Comparison of ENCODE assay signal across 12 cellular contexts in genomic region chr19:55633866-55634265, GRCh38. TPM values are rescaled to one million over a fixed set of nuclear protein-coding genes. Genes with fewer than 3 reads are reported as not detected.
DNase-seq lines count a peak whose midpoint lies in the region; ATAC-seq and TF ChIP-seq lines count a peak whose summit lies in the region.
"Had no signal": no experiment of that assay in that cellular context is flagged by ENCODE, and none has a peak within 500 bp of the region (broad histone marks: within the 10 kb centered on the region; RNA-seq: fewer than 3 reads in every experiment).

No MANE protein-coding gene starts in this region.

- no peaks in the 10 kb centered on the region for H3K9me3 Mint-ChIP-seq in effector memory CD8-positive, alpha-beta T cell
- H3K9me3 Mint-ChIP-seq: activated T-helper 2 cell treated with anti-CD3 and anti-CD28 coated beads, Interferon-gamma antibody, Interleukin-2, Interleukin-4, amounts not matched to agents 10 μg/mL and 5 μg/mL and 100 μg/mL, durations not matched to agents 14 hours and 24 hours and 36 hours had no signal

- H3K79me2 ChIP-seq in OCI-LY1 (ENCODE audit: insufficient read depth, low read length) = peaks cover 16% of the 10 kb centered on the region

- intact Hi-C loops in sciatic nerve (cut with DNase I) = no loop called here

- no peaks in the 10 kb centered on the region for H3K9me3 ChIP-seq in OCI-LY1 (ENCODE audit: low read length)

- DNase-seq in DMS 273 (lab: John Stamatoyannopoulos, UW; ENCODE audit: unreplicated experiment) (peak; percentile 41), DMS 273 treated with DMSO at 0.1 percent for 48 hours (lab: John Stamatoyannopoulos, UW) (no peak), sciatic nerve (ENCODE audit: low spot score) (no peak), cerebellar cortex (ENCODE audit: low spot score) (no peak), ureter (ENCODE audit: low spot score) (no peak)
- no peak for DNase-seq in effector memory CD8-positive, alpha-beta T cell
- DNase-seq: NCI-H146; stimulated activated CD4-positive, alpha-beta T cell treated with anti-CD3 and anti-CD28 coated beads, Interleukin-12 subunit alpha, Interleukin-12 subunit beta, amount 100 ng/mL, for 4 hours; T-helper 1 cell had no signal

- H3K4me1 ChIP-seq in OCI-LY1 (ENCODE audit: insufficient read depth, low read length, severe bottlenecking) = peaks cover 31% of the 10 kb centered on the region

- H3K27me3 Mint-ChIP-seq in effector memory CD8-positive, alpha-beta T cell = no peaks in the 10 kb centered on the region

- TF ChIP-seq CTCF in OCI-LY1 (IDR thresholded peaks at IDR 0.05; ENCODE audit: low read length) = no peak

- no peaks in the 10 kb centered on the region for H3F3A ChIP-seq in OCI-LY1 (ENCODE audit: insufficient read depth, low read length)

- peaks cover 45 to 51% of the 10 kb centered on the region in 2 donors for H3K4me1 Mint-ChIP-seq in effector memory CD8-positive, alpha-beta T cell (ENCODE audit: low read depth in 2 of 2)

- H3K4me3 ChIP-seq in OCI-LY1 (ENCODE audit: low read depth, low read length, poor library complexity, severe bottlenecking) = peak overlapping the region; percentile 82

- no peak overlapping the region for H3K27ac ChIP-seq in OCI-LY1 (ENCODE audit: low read depth, low read length, poor library complexity, severe bottlenecking)

- H3K4me2 ChIP-seq in OCI-LY1 (ENCODE audit: low read length) = peak overlapping the region; percentile 97

- H3K9me2 ChIP-seq in OCI-LY1 (ENCODE audit: low read depth, low read length) = no peaks in the 10 kb centered on the region

- no peaks in the 10 kb centered on the region for H3K27me3 ChIP-seq in OCI-LY1 (ENCODE audit: insufficient read depth, low read length)

- no peaks in the 10 kb centered on the region for H4K20me1 ChIP-seq in OCI-LY1 (ENCODE audit: insufficient read depth, low read length)

- peaks cover 45% of the 10 kb centered on the region for H3K36me3 Mint-ChIP-seq in effector memory CD8-positive, alpha-beta T cell (ENCODE audit: insufficient read depth)

- peak overlapping the region in 1 of 2 donors; percentile 99 for H3K4me3 Mint-ChIP-seq in effector memory CD8-positive, alpha-beta T cell

- peak overlapping the region; percentile 89; the same call in 1 of the 2 replicates for H3K9ac ChIP-seq in OCI-LY1 (ENCODE audit: low read length)

- no peak for ATAC-seq in effector memory CD8-positive, alpha-beta T cell (replicated peaks)
- ATAC-seq in sciatic nerve (peak; percentile 13), HG02623 (IDR thresholded peaks at IDR 0.05; ENCODE audit: unreplicated experiment) (no peak)

- peak overlapping the region; percentile 100 for H3K27ac Mint-ChIP-seq in effector memory CD8-positive, alpha-beta T cell

- H2AFZ ChIP-seq in OCI-LY1 (ENCODE audit: low read length) = peak overlapping the region; percentile 65

- H3K36me3 ChIP-seq in OCI-LY1 (ENCODE audit: insufficient read depth, low read length) = no peaks in the 10 kb centered on the region

RNA-seq across cellular contexts. Expression of gene ZNF580, which starts 6.9 kb away (rescaled TPM):
- 42.2 TPM for total RNA-seq in sciatic nerve
- 56.5 TPM for total RNA-seq in ureter

RNA-seq across cellular contexts. Expression of gene ZNF784, which starts 9.5 kb away (rescaled TPM):
- total RNA-seq in sciatic nerve = 4.0 TPM
- 9.5 TPM for total RNA-seq in ureter

RNA-seq across cellular contexts. Expression of gene ZNF581, which starts 9.6 kb away (rescaled TPM):
- total RNA-seq in sciatic nerve = 17.2 TPM
- total RNA-seq in ureter = 22.7 TPM

RNA-seq across cellular contexts. Expression of gene CCDC106, which starts 14.1 kb away (rescaled TPM):
- total RNA-seq in sciatic nerve (14.0 TPM), ureter (12.3 TPM)

RNA-seq across cellular contexts. Expression of gene U2AF2, which starts 21.0 kb away (rescaled TPM):
- total RNA-seq in sciatic nerve = 127 TPM
- total RNA-seq in ureter = 195 TPM
